1 cellular context compared by ENCODE assay signal in genomic region chr10:108060246-108060645, GRCh38.
TF ChIP-seq lines count a peak whose summit lies in the region.

No MANE protein-coding gene starts in this region.

TF ChIP-seq in H1, 55 proteins besides CTCF, POLR2A, EP300 and RAD21 (continued from another document):
- TF ChIP-seq CHD7 (IDR thresholded peaks at IDR 0.05; ENCODE audit: insufficient replicate concordance, low read length) (no peak), SP1 (IDR thresholded peaks at IDR 0.05; ENCODE audit: low read depth, low read length) (no peak), SP4 (IDR thresholded peaks at IDR 0.05; ENCODE audit: low read length) (no peak), KDM1A (IDR thresholded peaks at IDR 0.05; ENCODE audit: borderline replicate concordance, low read length) (no peak), TCF12 (IDR thresholded peaks at IDR 0.05; ENCODE audit: low read depth, low read length) (no peak), HDAC2 (IDR thresholded peaks at IDR 0.05; ENCODE audit: borderline replicate concordance in 1 of 2, low read depth in 2 of 2, low read length in 2 of 2) (no peak)
